ENCODE assay signal across 14 cellular contexts in genomic region chr7:26372738-26373137, GRCh38.
"Had no signal": no experiment of that assay in that cellular context is flagged by ENCODE, and none has a peak within 500 bp of the region (broad histone marks: within the 10 kb centered on the region; RNA-seq: fewer than 3 reads in every experiment).

No MANE protein-coding gene starts in this region.

- H3K4me3 Mint-ChIP-seq: activated CD4-positive, alpha-beta memory T cell treated with anti-CD3 and anti-CD28 coated beads for 36 hours; activated naive CD8-positive, alpha-beta T cell treated with anti-CD3 and anti-CD28 coated beads for 36 hours; endodermal cell; stimulated activated naive CD8-positive, alpha-beta T cell treated with anti-CD3 and anti-CD28 coated beads, Interleukin-15, amount 100 ng/mL, for 72 hours had no signal

- DNase-seq: activated CD4-positive, alpha-beta memory T cell treated with anti-CD3 and anti-CD28 coated beads for 36 hours; activated gamma-delta T cell; activated naive CD8-positive, alpha-beta T cell treated with anti-CD3 and anti-CD28 coated beads for 36 hours; activated T-cell treated with anti-CD3 and anti-CD28 coated beads, Interleukin-2, amount 50 U/mL, for 48 hours; endodermal cell; mesendoderm; stimulated activated CD4-positive, alpha-beta T cell treated with anti-CD3 and anti-CD28 coated beads, Interleukin-15, amount 100 ng/mL, for 24 hours; stimulated activated CD4-positive, alpha-beta T cell treated with anti-CD3 and anti-CD28 coated beads, Interleukin-4, amount 100 ng/mL, for 24 hours; stimulated activated naive CD8-positive, alpha-beta T cell treated with anti-CD3 and anti-CD28 coated beads, Interleukin-15, amount 100 ng/mL, for 72 hours; uterus had no signal

- H3K4me1 Mint-ChIP-seq: endodermal cell had no signal

- H3K36me3 ChIP-seq: breast epithelium, thoracic aorta, uterus had no signal

- H3K9me3 ChIP-seq: breast epithelium, thoracic aorta, uterus had no signal

- H3K79me2 ChIP-seq: parathyroid adenoma had no signal

- H3K4me3 ChIP-seq: breast epithelium, thoracic aorta, uterus had no signal

- H3K27ac ChIP-seq: breast epithelium, parathyroid adenoma, thoracic aorta had no signal

- H3K9me3 Mint-ChIP-seq: activated CD4-positive, alpha-beta memory T cell treated with anti-CD3 and anti-CD28 coated beads for 36 hours; activated naive CD8-positive, alpha-beta T cell treated with anti-CD3 and anti-CD28 coated beads for 36 hours; endodermal cell; stimulated activated naive CD8-positive, alpha-beta T cell treated with anti-CD3 and anti-CD28 coated beads, Interleukin-15, amount 100 ng/mL, for 72 hours had no signal

- H3K27ac Mint-ChIP-seq: activated CD4-positive, alpha-beta memory T cell treated with anti-CD3 and anti-CD28 coated beads for 36 hours; activated naive CD8-positive, alpha-beta T cell treated with anti-CD3 and anti-CD28 coated beads for 36 hours; endodermal cell; stimulated activated naive CD8-positive, alpha-beta T cell treated with anti-CD3 and anti-CD28 coated beads, Interleukin-15, amount 100 ng/mL, for 72 hours had no signal

- H2AFZ ChIP-seq: parathyroid adenoma had no signal

- H3K4me1 ChIP-seq: parathyroid adenoma had no signal

- ATAC-seq: left lobe of liver; stimulated activated naive CD8-positive, alpha-beta T cell treated with anti-CD3 and anti-CD28 coated beads, Interleukin-15, amount 100 ng/mL, for 72 hours had no signal

- H3K9ac ChIP-seq: parathyroid adenoma had no signal
